ENCODE assay signal across 15 cellular contexts in the genomic region with DNA sequence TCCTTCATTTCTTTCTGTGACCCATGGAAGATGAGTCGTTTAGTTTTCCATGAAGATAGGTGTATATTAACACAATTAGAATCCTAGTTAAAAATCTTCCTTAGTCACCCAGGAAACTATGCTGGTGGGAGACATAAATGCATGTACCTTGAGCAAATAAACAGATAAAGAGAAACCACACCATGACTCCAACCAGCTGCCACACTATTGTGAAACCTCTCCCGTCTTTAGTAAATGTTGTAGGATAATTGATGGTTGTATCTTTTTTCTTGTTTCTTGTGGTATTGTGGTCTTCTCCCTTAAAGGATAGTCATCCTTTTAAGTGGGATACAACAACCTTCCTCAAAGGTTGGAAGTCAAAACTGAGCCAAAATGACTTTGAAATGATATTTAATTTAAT.
DNase-seq lines count a peak whose midpoint lies in the region; ATAC-seq and TF ChIP-seq lines count a peak whose summit lies in the region.
"Had no signal": no experiment of that assay in that cellular context is flagged by ENCODE, and none has a peak within 500 bp of the region (broad histone marks: within the 10 kb centered on the region; RNA-seq: fewer than 3 reads in every experiment).

No MANE protein-coding gene starts in this region.

- no peak overlapping the region for H3K4me3 ChIP-seq in fibroblast of mammary gland (ENCODE audit: control insufficient read depth, low read depth, low read length)
- H3K4me3 ChIP-seq: gastroesophageal sphincter had no signal

- peak; percentile 67 for DNase-seq in A172 (ENCODE audit: low spot score)
- DNase-seq in EH (ENCODE audit: low read depth): peak; percentile 2
- peak; percentile 86 for DNase-seq in RPMI7951 (ENCODE audit: low read depth)
- DNase-seq in fibroblast of mammary gland (ENCODE audit: low read depth): peak; percentile 42
- no peak for DNase-seq in GM20000 (ENCODE audit: low spot score)
- DNase-seq: activated CD4-positive, alpha-beta T cell treated with anti-CD3 and anti-CD28 coated beads for 1 hour; activated naive CD4-positive, alpha-beta T cell treated with anti-CD3 and anti-CD28 coated beads for 36 hours; caudate nucleus; HFFc6; Kasumi-1; NCI-H2029 treated with DMSO at 0.1 percent for 48 hours had no signal

- ATAC-seq in GM19324 (IDR thresholded peaks at IDR 0.05; ENCODE audit: low FRiP score, unreplicated experiment) (no peak), HG03135 (IDR thresholded peaks at IDR 0.05; ENCODE audit: unreplicated experiment) (no peak), GM21737 (IDR thresholded peaks at IDR 0.05; ENCODE audit: unreplicated experiment) (no peak)
- ATAC-seq: gastroesophageal sphincter had no signal

- TF ChIP-seq CTCF in fibroblast of mammary gland (conservative IDR thresholded peaks at IDR 0.05; ENCODE audit: control insufficient read depth, insufficient read depth, low read depth, low read length) (no peak), GM20000 (IDR thresholded peaks at IDR 0.05; ENCODE audit: extremely low read depth, missing control alignments) (no peak)
